Comparison of ENCODE assay signal across 8 cellular contexts in the genomic region with DNA sequence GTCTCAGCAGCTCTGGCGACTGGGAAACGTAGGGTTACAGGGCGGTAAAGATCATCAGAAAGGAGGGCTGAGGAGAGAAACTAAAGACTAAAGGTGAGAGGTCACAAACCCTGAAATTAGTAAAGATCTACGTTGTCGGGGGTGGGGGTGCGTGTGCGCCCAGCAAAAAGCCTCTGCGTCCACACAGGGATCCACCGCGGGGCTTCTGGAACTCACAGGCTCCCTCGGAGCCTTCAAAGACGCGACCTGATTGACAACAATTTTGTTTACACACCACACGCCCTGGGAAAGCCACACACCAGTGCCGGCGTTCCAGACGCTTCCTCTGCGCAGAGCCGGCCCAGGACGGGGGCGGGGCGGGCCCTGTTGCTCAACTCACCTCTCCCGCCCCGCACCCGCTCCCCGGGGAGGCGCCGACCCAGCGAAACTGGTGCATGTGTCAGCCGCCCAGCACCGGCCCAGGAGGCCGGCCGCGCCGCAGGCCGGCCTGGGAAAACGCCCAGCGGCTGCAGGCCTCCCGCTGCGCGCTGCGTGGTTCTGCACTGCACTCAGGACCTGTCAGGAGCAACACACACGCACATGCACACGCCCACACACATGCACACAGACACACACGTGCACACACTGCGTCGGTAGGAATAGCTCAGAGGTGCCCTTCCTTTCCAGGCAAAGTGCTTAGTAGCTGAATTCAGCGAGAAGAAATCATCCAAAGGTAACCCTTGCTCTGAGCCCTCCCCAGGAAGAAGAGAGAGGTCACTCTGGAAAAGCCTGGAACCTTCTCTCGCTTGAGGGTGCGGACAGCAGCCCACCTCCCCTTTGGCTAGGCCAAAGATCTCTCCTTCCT. TPM values are rescaled to one million over a fixed set of nuclear protein-coding genes. Genes with fewer than 3 reads are reported as not detected.
A peak's percentile ranks its signal among the peaks of the same experiment; 100 is the strongest.
DNase-seq lines count a peak whose midpoint lies in the region; ATAC-seq, FAIRE-seq and TF ChIP-seq lines count a peak whose summit lies in the region.

No MANE protein-coding gene starts in this region.

- no peaks in the 10 kb centered on the region for H3K27me3 Mint-ChIP-seq in Calu3 (ENCODE audit: unreplicated experiment)

- peak; percentile 80 for ATAC-seq in GM21390 (IDR thresholded peaks at IDR 0.05; ENCODE audit: unreplicated experiment)

- H3K27me3 ChIP-seq in HUES48 (ENCODE audit: control insufficient read depth, insufficient read depth, low read length) = no peaks in the 10 kb centered on the region
- H3K27me3 ChIP-seq in bronchial epithelial cell (ENCODE audit: control insufficient read depth, insufficient read depth, low read length) = no peaks in the 10 kb centered on the region

- CTCF ChIA-PET in Calu3 (lab: Charles Lee) = interaction anchor here (0.9 kb wide), 1 partner anchor 9 kb away, joined by 3 read pairs; no protein-coding TSS in a partner anchor

- TF ChIP-seq CTCF in Calu3 (IDR thresholded peaks at IDR 0.05; ENCODE audit: unreplicated experiment) (no peak), bronchial epithelial cell (IDR thresholded peaks at IDR 0.05; ENCODE audit: insufficient read depth, low read length, severe bottlenecking) (no peak)

- H3K4me1 Mint-ChIP-seq in Calu3 (ENCODE audit: low read depth, unreplicated experiment) = peaks cover 33% of the 10 kb centered on the region

- DNase-seq in Calu3 = peak; percentile 88
- peak; percentile 23 to 54 (median 36) for DNase-seq in activated CD4-positive, CD25-positive, alpha-beta regulatory T cell (lab: John Stamatoyannopoulos, UW)
- DNase-seq in bronchial epithelial cell (ENCODE audit: low read depth) = peak; percentile 78
- DNase-seq in kidney glomerular epithelial cell (lab: John Stamatoyannopoulos, UW) = peak; percentile 65
- DNase-seq in stimulated activated CD4-positive, alpha-beta T cell treated with anti-CD3 and anti-CD28 coated beads, Interleukin-15, amount 100 ng/mL, for 48 hours (ENCODE audit: low read depth in 2 of 2) = peak; percentile 24 to 53
- DNase-seq in NCI-H2171 treated with DMSO at 0.1 percent for 48 hours (lab: John Stamatoyannopoulos, UW) = no peak

- H3K27ac ChIP-seq in HUES48 (ENCODE audit: low read depth, low read length) = no peak overlapping the region

- peaks cover 28% of the 10 kb centered on the region for H3K4me1 ChIP-seq in HUES48 (ENCODE audit: control insufficient read depth, insufficient read depth, low read length)

- H3K36me3 Mint-ChIP-seq in Calu3 (ENCODE audit: insufficient read depth, unreplicated experiment) = peaks cover 10% of the 10 kb centered on the region

- H3K4me3 Mint-ChIP-seq in Calu3 (ENCODE audit: low read depth, unreplicated experiment) = peak overlapping the region; percentile 41

- no peak for FAIRE-seq in bronchial epithelial cell (lab: Jason Lieb, UNC)

- BruUV-seq in Calu3 (replicated peaks; lab: Mats Ljungman, UMichigan) = no TSS peak

- H3K27ac Mint-ChIP-seq in Calu3 (ENCODE audit: unreplicated experiment) = peak overlapping the region; percentile 76

- H3K9me3 ChIP-seq in HUES48 (ENCODE audit: control insufficient read depth, insufficient read depth, low read length) = no peaks in the 10 kb centered on the region

- intact Hi-C loops in Calu3 (cut with micrococcal nuclease; ENCODE audit: unreplicated experiment) = loop anchor here (2.0 kb wide), 1 partner anchor 57 kb away; a partner anchor contains a TSS

- H3K9ac ChIP-seq in HUES48 (ENCODE audit: low read depth, low read length) = 0 out of 2 replicates have a peak overlapping the region, but pooled peaks have one; percentile 17

- H3K36me3 ChIP-seq in HUES48 (ENCODE audit: control insufficient read depth, insufficient read depth, low read length) (no peaks in the 10 kb centered on the region), bronchial epithelial cell (ENCODE audit: control insufficient read depth, insufficient read depth, low read length) (no peaks in the 10 kb centered on the region)

- H3K4me3 ChIP-seq in HUES48 (ENCODE audit: low read depth, low read length) (no peak overlapping the region), bronchial epithelial cell (ENCODE audit: low read depth, low read length) (peak overlapping the region; percentile 20)

- H3K9me3 Mint-ChIP-seq in Calu3 (ENCODE audit: low read depth, unreplicated experiment) = no peaks in the 10 kb centered on the region

RNA-seq across cellular contexts. Expression of a gene that starts 57.2 kb away (rescaled TPM):
- total RNA-seq in Calu3 (2022) (50.5 and 53.5 TPM in 2 replicates), bronchial epithelial cell (16.3 and 27.5 TPM in 2 replicates)
